In genomic region chr6:129641344-129641743, GRCh38 we compare ENCODE assay signal across 17 cellular contexts.
A peak's percentile ranks its signal among the peaks of the same experiment; 100 is the strongest.
DNase-seq lines count a peak whose midpoint lies in the region; ATAC-seq and TF ChIP-seq lines count a peak whose summit lies in the region.
"Had no signal": no experiment of that assay in that cellular context is flagged by ENCODE, and none has a peak within 500 bp of the region (broad histone marks: within the 10 kb centered on the region; RNA-seq: fewer than 3 reads in every experiment).

No MANE protein-coding gene starts in this region.

- no peaks in the 10 kb centered on the region for H3K9me3 Mint-ChIP-seq in CD4-positive, alpha-beta T cell

- no peak overlapping the region for H3K4me3 ChIP-seq in foreskin fibroblast (ENCODE audit: low read depth in 1 of 2, low read length in 2 of 2)
- H3K4me3 ChIP-seq in smooth muscle cell, result no peak overlapping the region
- H3K4me3 ChIP-seq: hepatocyte had no signal

- peaks cover 7% of the 10 kb centered on the region for H3F3A ChIP-seq in smooth muscle cell (ENCODE audit: low read depth)

- H3K27ac ChIP-seq in smooth muscle cell (ENCODE audit: low read depth), result peak overlapping the region; percentile 66
- H3K27ac ChIP-seq in CD4-positive, alpha-beta T cell (ENCODE audit: low read depth, low read length), result no peak overlapping the region
- H3K27ac ChIP-seq: hepatocyte had no signal

- H3K27me3 ChIP-seq in smooth muscle cell (ENCODE audit: low read depth), result no peaks in the 10 kb centered on the region
- no peaks in the 10 kb centered on the region for H3K27me3 ChIP-seq in CD4-positive, alpha-beta T cell (ENCODE audit: control insufficient read depth, insufficient read depth, low read length)
- H3K27me3 ChIP-seq: hepatocyte had no signal

- POLR2A ChIA-PET in CD4-positive, alpha-beta T cell (lab: Charles Lee), result interaction anchor here (0.7 kb wide), 1 partner anchor 107 kb away, joined by 3 read pairs; no protein-coding TSS in a partner anchor

- CTCF ChIA-PET in CD4-positive, alpha-beta T cell (lab: Charles Lee), result interaction anchor here (0.5 to 1.4 kb wide), 2 partner anchors 41 to 89 kb away, joined by 3 read pairs; no protein-coding TSS in a partner anchor

- peaks cover 10% of the 10 kb centered on the region for H3K4me1 ChIP-seq in smooth muscle cell (ENCODE audit: low read depth)

- H3K9ac ChIP-seq in smooth muscle cell (ENCODE audit: low read depth), result no peak overlapping the region

- intact Hi-C loops in CD4-positive, alpha-beta T cell (cut with DNase I, micrococcal nuclease), result no loop called here

- H3K9me3 ChIP-seq in smooth muscle cell (replicated peaks; ENCODE audit: low read depth), result no peaks in the 10 kb centered on the region
- H3K9me3 ChIP-seq in CD4-positive, alpha-beta T cell (ENCODE audit: control insufficient read depth, low read length), result no peaks in the 10 kb centered on the region

- no peak for TF ChIP-seq CTCF in foreskin fibroblast (IDR thresholded peaks at IDR 0.05; ENCODE audit: low read depth, low read length)
- no peak for TF ChIP-seq CTCF in smooth muscle cell (IDR thresholded peaks at IDR 0.05; ENCODE audit: borderline replicate concordance, insufficient read depth, poor library complexity, severe bottlenecking)
- no peak for TF ChIP-seq CTCF in CD4-positive, alpha-beta T cell (IDR thresholded peaks at IDR 0.05)

- no peaks in the 10 kb centered on the region for H3K4me1 Mint-ChIP-seq in CD4-positive, alpha-beta T cell (ENCODE audit: low read depth)
- H3K4me1 Mint-ChIP-seq: activated CD8-positive, alpha-beta memory T cell treated with anti-CD3 and anti-CD28 coated beads, Interleukin-2, amount 10 ng/mL, durations not matched to agents 7 days and 5 days had no signal

- H2AFZ ChIP-seq in smooth muscle cell (ENCODE audit: low read depth), result no peak overlapping the region
- H2AFZ ChIP-seq: hepatocyte had no signal

- no peaks in the 10 kb centered on the region for H3K36me3 ChIP-seq in smooth muscle cell (ENCODE audit: low read depth)

- peak overlapping the region; percentile 61 for H3K4me2 ChIP-seq in smooth muscle cell
- H3K4me2 ChIP-seq: hepatocyte had no signal

- H3K27me3 Mint-ChIP-seq in CD4-positive, alpha-beta T cell, result no peaks in the 10 kb centered on the region
- H3K27me3 Mint-ChIP-seq: activated CD8-positive, alpha-beta memory T cell treated with anti-CD3 and anti-CD28 coated beads, Interleukin-2, amount 10 ng/mL, durations not matched to agents 7 days and 5 days had no signal

- ATAC-seq in GM21786 (IDR thresholded peaks at IDR 0.05; ENCODE audit: unreplicated experiment), result no peak
- ATAC-seq in CD4-positive, alpha-beta T cell (ENCODE audit: poor library complexity), result no peak
- ATAC-seq: activated CD8-positive, alpha-beta memory T cell treated with anti-CD3 and anti-CD28 coated beads, Interleukin-2, amount 10 ng/mL, durations not matched to agents 7 days and 5 days; left colon had no signal

- no peak overlapping the region for H3K4me3 Mint-ChIP-seq in CD4-positive, alpha-beta T cell
- H3K4me3 Mint-ChIP-seq: activated CD8-positive, alpha-beta memory T cell treated with anti-CD3 and anti-CD28 coated beads, Interleukin-2, amount 10 ng/mL, durations not matched to agents 7 days and 5 days had no signal

- no peaks in the 10 kb centered on the region for H4K20me1 ChIP-seq in smooth muscle cell (ENCODE audit: low read depth)

- H3K36me3 Mint-ChIP-seq in CD4-positive, alpha-beta T cell (ENCODE audit: low read depth), result no peaks in the 10 kb centered on the region

- no peaks in the 10 kb centered on the region for H3K79me2 ChIP-seq in smooth muscle cell (ENCODE audit: low read depth)

- peak; percentile 73 for DNase-seq in HCEC 1CT
- peak; percentile 83 for DNase-seq in amniotic epithelial cell (ENCODE audit: low read depth)
- peak; percentile 38 to 67 for DNase-seq in foreskin fibroblast
- DNase-seq in smooth muscle cell (lab: John Stamatoyannopoulos, UW; ENCODE audit: unreplicated experiment), result no peak
- DNase-seq in NCI-H1417 (lab: John Stamatoyannopoulos, UW), result no peak
- DNase-seq in CD4-positive, alpha-beta T cell, result no peak
- no peak for DNase-seq in stimulated activated CD4-positive, alpha-beta T cell treated with anti-CD3 and anti-CD28 coated beads, Interleukin-4, amount 100 ng/mL, for 1 hour
- DNase-seq: activated CD8-positive, alpha-beta memory T cell treated with anti-CD3 and anti-CD28 coated beads, Interleukin-2, amount 10 ng/mL, durations not matched to agents 7 days and 5 days; left colon; MM.1S; NCI-H2029 treated with DMSO at 0.1 percent for 48 hours; NCI-H69; posterior cingulate gyrus; stimulated activated CD4-positive, alpha-beta T cell treated with anti-CD3 and anti-CD28 coated beads, Interleukin-12 subunit alpha, Interleukin-12 subunit beta, amount 100 ng/mL, for 4 hours; T-helper 1 cell had no signal

- H3K27ac Mint-ChIP-seq in CD4-positive, alpha-beta T cell, result no peak overlapping the region
- H3K27ac Mint-ChIP-seq: activated CD8-positive, alpha-beta memory T cell treated with anti-CD3 and anti-CD28 coated beads, Interleukin-2, amount 10 ng/mL, durations not matched to agents 7 days and 5 days had no signal

Comparison
In these comparisons a context has a peak if more than half of its experiments do, and no peak if none do; other contexts are left out.
1. DNase-seq: peak in HCEC 1CT (single experiment), amniotic epithelial cell (single experiment) and foreskin fibroblast (2 of 2); none in smooth muscle cell (single experiment), NCI-H1417 (0 of 3), CD4-positive, alpha-beta T cell (0 of 10) and stimulated activated CD4-positive, alpha-beta T cell treated with anti-CD3 and anti-CD28 coated beads, Interleukin-4, amount 100 ng/mL, for 1 hour (single experiment).